Comparison of ENCODE assay signal across 1 cellular context in genomic region chr11:75429902-75430691, GRCh38.
TF ChIP-seq lines count a peak whose summit lies in the region.

No MANE protein-coding gene starts in this region.

TF ChIP-seq in HepG2, 621 proteins besides CTCF, POLR2A, EP300 and RAD21 (continued from another document):
- TF ChIP-seq ZNF800 (CRISPR knock-in tag; IDR thresholded peaks at IDR 0.05) (0 out of 2 replicates have a peak, but pooled peaks have one; percentile 78), ZNF343 (CRISPR knock-in tag; IDR thresholded peaks at IDR 0.05) (no peak), MAZ (IDR thresholded peaks at IDR 0.05; ENCODE audit: borderline replicate concordance, low read depth, low read length) (no peak), MAZ (CRISPR knock-in tag; IDR thresholded peaks at IDR 0.05; ENCODE audit: low read depth) (no peak), MAX (IDR thresholded peaks at IDR 0.05) (peak; percentile 60; the same call in 1 of the 2 replicates)
TF ChIP-seq in HepG2: peak in this region for 4.
